ENCODE assay signal across 18 cellular contexts in the genomic region with DNA sequence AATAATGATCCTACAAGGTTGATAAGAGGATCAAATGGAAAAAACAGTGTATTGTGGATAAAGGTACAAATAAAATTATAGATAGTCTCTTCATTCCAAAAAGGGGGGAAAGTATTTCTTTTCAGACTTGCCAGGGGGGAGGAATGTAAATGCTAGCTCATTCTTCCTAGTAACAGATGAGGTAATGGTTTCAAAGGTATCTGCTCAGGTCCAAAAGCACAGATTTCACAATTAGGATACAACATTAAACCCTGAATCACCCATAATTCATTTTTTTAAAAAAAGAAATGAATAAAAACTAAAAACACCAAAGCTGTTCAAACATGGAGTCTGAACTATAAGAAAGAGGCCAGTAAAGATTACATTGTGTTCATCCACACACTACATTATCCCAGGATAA.
A peak's percentile ranks its signal among the peaks of the same experiment; 100 is the strongest.
DNase-seq lines count a peak whose midpoint lies in the region; ATAC-seq, FAIRE-seq and TF ChIP-seq lines count a peak whose summit lies in the region.
"Had no signal": no experiment of that assay in that cellular context is flagged by ENCODE, and none has a peak within 500 bp of the region (broad histone marks: within the 10 kb centered on the region; RNA-seq: fewer than 3 reads in every experiment).

No MANE protein-coding gene starts in this region.

- TF ChIP-seq CTCF in A549 (IDR thresholded peaks at IDR 0.05) (no peak), K562 (IDR thresholded peaks at IDR 0.05 in 2 of 3, conservative IDR thresholded peaks at IDR 0.05 in 1 of 3; ENCODE audit: insufficient read depth in 2 of 3, low read depth in 1 of 3, low read length in 3 of 3) (no peak), epithelial cell of esophagus (IDR thresholded peaks at IDR 0.05; ENCODE audit: insufficient read depth, low read depth, low read length, missing control alignments) (no peak), right lobe of liver (IDR thresholded peaks at IDR 0.05) (no peak)

- DNase-seq in A549 (ENCODE audit: low read depth in 1 of 2, low spot score in 1 of 2) (no peak), K562 (ENCODE audit: extremely low read depth in 1 of 4, low spot score in 3 of 4) (no peak), epithelial cell of esophagus (ENCODE audit: low read depth) (peak; percentile 27), right lobe of liver (no peak), 8988T (no peak), NCI-H1105 (lab: John Stamatoyannopoulos, UW) (no peak)
- DNase-seq in natural killer cell treated with Interleukin-12 subunit alpha and Interleukin-12 subunit beta and Interleukin-15 and Interleukin-18, amount 100 ng/mL, for 72 hours (ENCODE audit: low spot score) = no peak
- DNase-seq: ACHN; Caco-2; CD4-positive, alpha-beta T cell; GM23248; HCEC 1CT had no signal

- H3K36me3 Mint-ChIP-seq in natural killer cell treated with Interleukin-12 subunit alpha and Interleukin-12 subunit beta and Interleukin-15 and Interleukin-18, amount 100 ng/mL, for 72 hours = peaks cover 12% of the 10 kb centered on the region

- no peak overlapping the region for H3K27ac Mint-ChIP-seq in natural killer cell treated with Interleukin-12 subunit alpha and Interleukin-12 subunit beta and Interleukin-15 and Interleukin-18, amount 100 ng/mL, for 72 hours
- H3K27ac Mint-ChIP-seq: CD4-positive, alpha-beta T cell had no signal

- no peak overlapping the region for H3K27ac ChIP-seq in A549
- H3K27ac ChIP-seq in K562 (ENCODE audit: extremely low read depth, low read depth, low read length) = no peak overlapping the region
- peak overlapping the region in 1 of 3 donors; percentile 53 for H3K27ac ChIP-seq in right lobe of liver
- H3K27ac ChIP-seq: C4-2B, GM23248 had no signal

- H3K9me3 Mint-ChIP-seq in natural killer cell treated with Interleukin-12 subunit alpha and Interleukin-12 subunit beta and Interleukin-15 and Interleukin-18, amount 100 ng/mL, for 72 hours = no peaks in the 10 kb centered on the region
- H3K9me3 Mint-ChIP-seq: CD4-positive, alpha-beta T cell had no signal

- no peaks in the 10 kb centered on the region for H3K79me2 ChIP-seq in K562 (ENCODE audit: control insufficient read depth, insufficient read depth, low read length)

- TF ChIP-seq RAD21 in A549 (conservative IDR thresholded peaks at IDR 0.05 in 1 of 2, IDR thresholded peaks at IDR 0.05 in 1 of 2) (no peak), K562 (CRISPR knock-in tag; conservative IDR thresholded peaks at IDR 0.05 in 1 of 2, IDR thresholded peaks at IDR 0.05 in 1 of 2) (no peak)

- POLR2A ChIA-PET in A549 (lab: Yijun Ruan, JAX) = no interaction called here
- POLR2A ChIA-PET in K562 (lab: Yijun Ruan, JAX) = interaction anchor here (0.6 kb wide), 1 partner anchor 1324 kb away, joined by 4 read pairs; no protein-coding TSS in a partner anchor

- FAIRE-seq in A549 (lab: Jason Lieb, UNC) (no peak), K562 (lab: Jason Lieb, UNC) (no peak)
- FAIRE-seq: D721Med, G401.6, GM12892, GM18507, H54 had no signal

- H3K27me3 ChIP-seq in K562 (ENCODE audit: control insufficient read depth in 2 of 2, insufficient read depth in 2 of 2, low read length in 2 of 2) (no peaks in the 10 kb centered on the region), right lobe of liver (no peaks in the 10 kb centered on the region)

- CTCF ChIA-PET in A549 (lab: Yijun Ruan, JAX) (no interaction called here), K562 (lab: Yijun Ruan, JAX; ENCODE audit: low intra/inter-chr PET ratio) (no interaction called here)

- no peak for ATAC-seq in A549
- ATAC-seq in K562 = no peak
- peak; percentile 75 to 90 (median 84) for ATAC-seq in right lobe of liver
- ATAC-seq in natural killer cell treated with Interleukin-12 subunit alpha and Interleukin-12 subunit beta and Interleukin-15 and Interleukin-18, amount 100 ng/mL, for 72 hours = no peak

- TF ChIP-seq POLR2A in A549 (IDR thresholded peaks at IDR 0.05; ENCODE audit: low read length) = no peak
- no peak for TF ChIP-seq POLR2A in K562 (conservative IDR thresholded peaks at IDR 0.05)
- no peak for TF ChIP-seq POLR2A in right lobe of liver (IDR thresholded peaks at IDR 0.05)

- H3K4me3 Mint-ChIP-seq in natural killer cell treated with Interleukin-12 subunit alpha and Interleukin-12 subunit beta and Interleukin-15 and Interleukin-18, amount 100 ng/mL, for 72 hours = no peak overlapping the region
- H3K4me3 Mint-ChIP-seq: CD4-positive, alpha-beta T cell had no signal

- H3K9me1 ChIP-seq in K562 (ENCODE audit: control insufficient read depth, insufficient read depth, low read length) = no peaks in the 10 kb centered on the region

- H3K4me1 ChIP-seq in A549 = peaks cover 13% of the 10 kb centered on the region
- H3K4me1 ChIP-seq in K562 (replicated peaks in 1 of 2; ENCODE audit: control insufficient read depth in 2 of 2, insufficient read depth in 2 of 2, low read length in 2 of 2) = peaks cover 0 to 17% of the 10 kb centered on the region in 2 experiments; a peak in 3 of 5 replicates
- no peaks in the 10 kb centered on the region for H3K4me1 ChIP-seq in right lobe of liver

- H3K4me2 ChIP-seq in A549 (no peak overlapping the region), K562 (ENCODE audit: insufficient read depth, low read length) (no peak overlapping the region)

- no peaks in the 10 kb centered on the region for H3K9me3 ChIP-seq in A549
- H3K9me3 ChIP-seq in K562 (replicated peaks; ENCODE audit: control insufficient read depth, insufficient read depth, low read depth, low read length) = no peaks in the 10 kb centered on the region
- H3K9me3 ChIP-seq in right lobe of liver = no peaks in the 10 kb centered on the region
- H3K9me3 ChIP-seq: Caco-2 had no signal

- H3K36me3 ChIP-seq in K562 (ENCODE audit: control insufficient read depth, insufficient read depth, low read length) (peaks cover 22% of the 10 kb centered on the region; the same call in 2 of the 3 replicates), right lobe of liver (peaks cover 0 to 2% (median 0%) of the 10 kb centered on the region in 4 donors)

- intact Hi-C loops in K562 (cut with micrococcal nuclease) (no loop called here), right lobe of liver (cut with DNase I) (no loop called here)

- no peak for TF ChIP-seq EP300 in A549 (IDR thresholded peaks at IDR 0.05)
- TF ChIP-seq EP300 in K562 (IDR thresholded peaks at IDR 0.05; ENCODE audit: low read length) = no peak

- no TSS peak for BruUV-seq in K562 (replicated peaks; lab: Mats Ljungman, UMichigan)

- H3K4me1 Mint-ChIP-seq in natural killer cell treated with Interleukin-12 subunit alpha and Interleukin-12 subunit beta and Interleukin-15 and Interleukin-18, amount 100 ng/mL, for 72 hours (ENCODE audit: low read depth in 2 of 2) = peaks cover 19 to 21% of the 10 kb centered on the region in 2 donors

- H3K27me3 Mint-ChIP-seq in natural killer cell treated with Interleukin-12 subunit alpha and Interleukin-12 subunit beta and Interleukin-15 and Interleukin-18, amount 100 ng/mL, for 72 hours = no peaks in the 10 kb centered on the region
- H3K27me3 Mint-ChIP-seq: CD4-positive, alpha-beta T cell had no signal

- H3K9ac ChIP-seq in K562 (ENCODE audit: insufficient read depth in 1 of 2, low read depth in 2 of 2, low read length in 2 of 2) = no peak overlapping the region
- H3K9ac ChIP-seq: GM23248 had no signal

- in situ Hi-C loops in K562 (cut with MboI) = no loop called here

- H2AFZ ChIP-seq in K562 (ENCODE audit: low read depth, low read length) = no peak overlapping the region
- H2AFZ ChIP-seq: GM23248 had no signal

- no peak overlapping the region for H3K4me3 ChIP-seq in A549
- no peak overlapping the region for H3K4me3 ChIP-seq in K562
- H3K4me3 ChIP-seq in epithelial cell of esophagus (ENCODE audit: low read length) = no peak overlapping the region
- H3K4me3 ChIP-seq in right lobe of liver = no peak overlapping the region
- H3K4me3 ChIP-seq: GM23248 had no signal

- no peaks in the 10 kb centered on the region for H4K20me1 ChIP-seq in K562 (replicated peaks; ENCODE audit: control insufficient read depth, insufficient read depth, low read length)

TF ChIP-seq in A549, 52 proteins besides CTCF, POLR2A, EP300 and RAD21:
- TF ChIP-seq RFX5 (IDR thresholded peaks at IDR 0.05) (peak; percentile 94), TFCP2L1 (CRISPR knock-in tag; IDR thresholded peaks at IDR 0.05) (no peak)

TF ChIP-seq in K562, 482 proteins besides CTCF, POLR2A, EP300 and RAD21:
- TF ChIP-seq ZNF3 (CRISPR knock-in tag; IDR thresholded peaks at IDR 0.05) (no peak), L3MBTL2 (IDR thresholded peaks at IDR 0.05) (no peak), ZNF274 (IDR thresholded peaks at IDR 0.05; ENCODE audit: borderline replicate concordance, low read depth, low read length) (no peak), RFX5 (IDR thresholded peaks at IDR 0.05; ENCODE audit: low read depth, low read length) (peak; percentile 88)

Comparison
In these comparisons a context has a peak if more than half of its experiments do, and no peak if none do; other contexts are left out.
1. ATAC-seq: peak in right lobe of liver (4 of 4); none in A549 (0 of 2), K562 (single experiment) and natural killer cell treated with Interleukin-12 subunit alpha and Interleukin-12 subunit beta and Interleukin-15 and Interleukin-18, amount 100 ng/mL, for 72 hours (0 of 2).
2. Of the 35 proteins assayed by ChIP-seq in both K562 and A549: peak only in K562: none; only in A549: none; in both: RFX5; in neither: 34.